Comparison of ENCODE assay signal across 10 cellular contexts in genomic region chr17:48998557-48999440, GRCh38. TPM values are rescaled to one million over a fixed set of nuclear protein-coding genes. Genes with fewer than 3 reads are reported as not detected.
DNase-seq lines count a peak whose midpoint lies in the region; ATAC-seq, FAIRE-seq and TF ChIP-seq lines count a peak whose summit lies in the region.
"Had no signal": no experiment of that assay in that cellular context is flagged by ENCODE, and none has a peak within 500 bp of the region (broad histone marks: within the 10 kb centered on the region; RNA-seq: fewer than 3 reads in every experiment).

No MANE protein-coding gene starts in this region.

- H3K79me2 ChIP-seq in GM23248 (ENCODE audit: insufficient read depth): peaks cover 59% of the 10 kb centered on the region

- TF ChIP-seq CTCF in A549 (IDR thresholded peaks at IDR 0.05) (no peak), pancreas (IDR thresholded peaks at IDR 0.05) (no peak)

- H3K27me3 ChIP-seq in GM23248 (replicated peaks; ENCODE audit: insufficient read depth): peaks cover 54% of the 10 kb centered on the region
- peaks cover 30 to 84% (median 47%) of the 10 kb centered on the region in 4 donors for H3K27me3 ChIP-seq in pancreas

- peak in 1 of 2 experiments; percentile 51 for DNase-seq in A549 (ENCODE audit: low read depth in 1 of 2, low spot score in 1 of 2)
- peak; percentile 13 for DNase-seq in GM23248
- peak; percentile 62 for DNase-seq in islet precursor cell
- no peak for DNase-seq in pancreas
- DNase-seq in SHP77 (lab: John Stamatoyannopoulos, UW): no peak
- DNase-seq in mucosa of gallbladder (ENCODE audit: low spot score): no peak
- DNase-seq: stimulated activated CD4-positive, alpha-beta T cell treated with anti-CD3 and anti-CD28 coated beads, Interleukin-4, amount 100 ng/mL, for 24 hours had no signal

- TF ChIP-seq POLR2A in A549 (IDR thresholded peaks at IDR 0.05; ENCODE audit: low read length): no peak

- CTCF ChIA-PET in A549 (lab: Yijun Ruan, JAX): interaction anchor here (0.9 to 30.3 kb wide), 13 partner anchors 12 to 120 kb away, joined by 3 to 639 read pairs (median 4); partner anchors contain the start of genes ATP5MC1, GIP and SNF8

- no peak for FAIRE-seq in A549 (lab: Jason Lieb, UNC)
- FAIRE-seq in pancreas (lab: Jason Lieb, UNC): no peak

- H3K27ac ChIP-seq in A549: peak overlapping the region; percentile 93 to 97
- peak overlapping the region; percentile 63; the same call in 1 of the 2 replicates for H3K27ac ChIP-seq in GM23248
- no peak overlapping the region for H3K27ac ChIP-seq in pancreas

- H3K9me2 ChIP-seq in GM23248 (ENCODE audit: insufficient read depth): no peaks in the 10 kb centered on the region

- peaks cover 3% of the 10 kb centered on the region for H3K36me3 Mint-ChIP-seq in activated naive CD8-positive, alpha-beta T cell

- H3K4me1 ChIP-seq in A549: peaks cover 42% of the 10 kb centered on the region
- 0 out of 2 replicates have a peak, but pooled peaks cover 12% of the 10 kb centered on the region for H3K4me1 ChIP-seq in GM23248 (ENCODE audit: insufficient read depth)
- no peaks in the 10 kb centered on the region for H3K4me1 ChIP-seq in pancreas

- TF ChIP-seq RAD21 in A549 (conservative IDR thresholded peaks at IDR 0.05 in 1 of 2, IDR thresholded peaks at IDR 0.05 in 1 of 2): peak; percentile 8 to 39; a peak in 2 of 5 replicates

- intact Hi-C loops in pancreas (cut with DNase I): no loop called here

- peak overlapping the region; percentile 61 for H3K27ac Mint-ChIP-seq in activated naive CD8-positive, alpha-beta T cell
- H3K27ac Mint-ChIP-seq: activated naive CD4-positive, alpha-beta T cell treated with anti-CD3 and anti-CD28 coated beads, Interleukin-2, amount 50 U/mL, for 72 hours had no signal

- H3K4me3 Mint-ChIP-seq in activated naive CD8-positive, alpha-beta T cell: peak overlapping the region; percentile 77

- H3K4me2 ChIP-seq in A549 (peak overlapping the region; percentile 90), GM23248 (ENCODE audit: unreplicated experiment) (peak overlapping the region; percentile 81)

- in situ Hi-C loops in GM23248 (cut with MboI): no loop called here

- H2AFZ ChIP-seq in GM23248: peak overlapping the region; percentile 70; the same call in 1 of the 2 replicates

- H3K9ac ChIP-seq in GM23248: peak overlapping the region; percentile 84

- H4K20me1 ChIP-seq in GM23248 (ENCODE audit: insufficient read depth): no peaks in the 10 kb centered on the region

- no peak for ATAC-seq in A549
- ATAC-seq in pancreas: no peak
- no peak for ATAC-seq in GM21381 (IDR thresholded peaks at IDR 0.05; ENCODE audit: unreplicated experiment)
- ATAC-seq: activated naive CD4-positive, alpha-beta T cell treated with anti-CD3 and anti-CD28 coated beads, Interleukin-2, amount 50 U/mL, for 72 hours had no signal

- H3K4me3 ChIP-seq in A549 (peak overlapping the region; percentile 60), GM23248 (peak overlapping the region; percentile 73), pancreas (no peak overlapping the region)

- POLR2A ChIA-PET in A549 (lab: Yijun Ruan, JAX): interaction anchor here (0.6 to 9.1 kb wide), 13 partner anchors 7 to 298 kb away, joined by 3 to 156 read pairs (median 4); partner anchors contain the start of gene SNF8

- no peaks in the 10 kb centered on the region for H3K36me3 ChIP-seq in GM23248 (ENCODE audit: low read depth)
- H3K36me3 ChIP-seq in pancreas: no peaks in the 10 kb centered on the region

- 2% methylated on average over 22 of the region's 30 CpGs for WGBS in A549 (ENCODE audit: missing lambda C conversion rate)
- WGBS in GM23248 (ENCODE audit: low coverage in 1 of 2, low lambda C conversion rate in 2 of 2, missing lambda C conversion rate in 2 of 2), 2 experiments: 17 to 28% methylated on average over 21 to 30 of the region's 30 CpGs
- 14 to 18% methylated on average over 29 to 30 of the region's 30 CpGs for WGBS in pancreas, 2 donors

- TF ChIP-seq EP300 in A549 (IDR thresholded peaks at IDR 0.05): no peak

- no peaks in the 10 kb centered on the region for H3K9me3 Mint-ChIP-seq in activated naive CD8-positive, alpha-beta T cell (ENCODE audit: low read depth)
- H3K9me3 Mint-ChIP-seq: activated naive CD4-positive, alpha-beta T cell treated with anti-CD3 and anti-CD28 coated beads, Interleukin-2, amount 50 U/mL, for 72 hours had no signal

- H3K9me3 ChIP-seq in A549 (no peaks in the 10 kb centered on the region), GM23248 (ENCODE audit: low read depth) (no peaks in the 10 kb centered on the region), pancreas (no peaks in the 10 kb centered on the region)

- H3K27me3 Mint-ChIP-seq in activated naive CD8-positive, alpha-beta T cell: peaks cover 47% of the 10 kb centered on the region

- H3F3A ChIP-seq in GM23248 (ENCODE audit: insufficient read depth): peaks cover 16% of the 10 kb centered on the region; the same call in 1 of the 2 replicates

- H3K4me1 Mint-ChIP-seq in activated naive CD8-positive, alpha-beta T cell (ENCODE audit: low read depth): peaks cover 29% of the 10 kb centered on the region

TF ChIP-seq in A549, 52 proteins besides CTCF, POLR2A, EP300 and RAD21:
- TF ChIP-seq SMC3 (IDR thresholded peaks at IDR 0.05) (0 out of 3 replicates have a peak, but pooled peaks have one; percentile 21), REST (IDR thresholded peaks at IDR 0.05) (no peak), JUN (IDR thresholded peaks at IDR 0.05) (peak in 1 of 2 experiments; percentile 30; a peak in 1 of 5 replicates), CHD2 (IDR thresholded peaks at IDR 0.05; ENCODE audit: low read length, partially characterized antibody) (peak; percentile 64), CEBPB (IDR thresholded peaks at IDR 0.05) (peak in 1 of 2 experiments; percentile 71; a peak in 2 of 4 replicates)
TF ChIP-seq in A549: peak in this region for 4.

RNA-seq across cellular contexts. Expression of gene IGF2BP1, which starts 1.6 kb away (rescaled TPM):
- polyA plus RNA-seq in A549 (2011; rRNA removed): 26.2 and 30.1 TPM in 2 replicates
- polyA plus RNA-seq in A549 (2012; cell fraction: cytosol; rRNA removed): 31.0 and 37.6 TPM in 2 replicates
- polyA plus RNA-seq in A549 (2012; cell fraction: nucleus; rRNA removed): 47.7 and 67.8 TPM in 2 replicates
- polyA plus RNA-seq in A549 (2017; fragmentation: RNase III; extraction: RNeasy Plus Mini Kit Qiagen cat#74134 plus additional on column Dnase treatment): 38.0 to 42.3 TPM (median 40.3 TPM) in 3 replicates
- polyA minus RNA-seq in A549 (2011; rRNA and poly(A)+ RNA removed): 56.3 and 83.5 TPM in 2 replicates
- 4.3 and 5.7 TPM in 2 replicates for total RNA-seq in GM23248 (2014; rRNA removed; shearing (Covaris generic))
- polyA plus RNA-seq in GM23248 (2016; fragmentation: Nextera tagmentation; extraction: Ambion mirVana): 5.6 and 8.1 TPM in 2 replicates
- 1 to 10 TPM in 1 of 6 donors, not detected in 5; 1.0 TPM for total RNA-seq in pancreas
- under 1 TPM in 1 of 2 donors, not detected in 1; under 0.01 TPM for polyA plus RNA-seq in pancreas
- total RNA-seq in mucosa of gallbladder: 1.1 TPM

RNA-seq across cellular contexts. Expression of gene GIP, which starts 30.4 kb away (rescaled TPM):
- polyA plus RNA-seq in A549 (2011; rRNA removed) (6.1 and 6.3 TPM in 2 replicates), A549 (2017; fragmentation: RNase III; extraction: RNeasy Plus Mini Kit Qiagen cat#74134 plus additional on column Dnase treatment) (3.5 to 5.2 TPM (median 5.2 TPM) in 3 replicates), GM23248 (2016; fragmentation: Nextera tagmentation; extraction: Ambion mirVana) (0.28 TPM in 1 of 2 replicates, not detected in the other), pancreas (not detected)
- 2.6 TPM in 2 replicates for polyA plus RNA-seq in A549 (2012; cell fraction: cytosol; rRNA removed)
- 0.31 and 0.61 TPM in 2 replicates for polyA plus RNA-seq in A549 (2012; cell fraction: nucleus; rRNA removed)
- polyA minus RNA-seq in A549 (2011; rRNA and poly(A)+ RNA removed): 3.6 and 6.1 TPM in 2 replicates
- total RNA-seq in GM23248 (2014; rRNA removed; shearing (Covaris generic)): not detected in 2 replicates
- total RNA-seq in pancreas (not detected), mucosa of gallbladder (not detected)
- total RNA-seq: activated naive CD4-positive, alpha-beta T cell treated with anti-CD3 and anti-CD28 coated beads, Interleukin-2, amount 50 U/mL, for 72 hours had no signal

RNA-seq across cellular contexts. Expression of gene SNF8, which starts 54.2 kb away (rescaled TPM):
- polyA plus RNA-seq in A549 (2011; rRNA removed) (187 and 209 TPM in 2 replicates), A549 (2017; fragmentation: RNase III; extraction: RNeasy Plus Mini Kit Qiagen cat#74134 plus additional on column Dnase treatment) (298 to 323 TPM (median 320 TPM) in 3 replicates), GM23248 (2016; fragmentation: Nextera tagmentation; extraction: Ambion mirVana) (176 and 179 TPM in 2 replicates), pancreas (10 to 100 TPM; 70.2 to 78.6 TPM)
- 368 and 375 TPM in 2 replicates for polyA plus RNA-seq in A549 (2012; cell fraction: cytosol; rRNA removed)
- 159 and 183 TPM in 2 replicates for polyA plus RNA-seq in A549 (2012; cell fraction: nucleus; rRNA removed)
- polyA minus RNA-seq in A549 (2011; rRNA and poly(A)+ RNA removed): 162 TPM in 2 replicates
- total RNA-seq in GM23248 (2014; rRNA removed; shearing (Covaris generic)): 81.6 and 94.9 TPM in 2 replicates
- total RNA-seq in pancreas (10 to 100 TPM; 34.9 to 52.2 (median 43.8) TPM), mucosa of gallbladder (90.2 TPM)

Comparison
In these comparisons a context has a peak if more than half of its experiments do, and no peak if none do; other contexts are left out.
1. DNase-seq: peak in GM23248 (single experiment) and islet precursor cell (single experiment); none in pancreas (0 of 6), SHP77 (0 of 2) and mucosa of gallbladder (single experiment).
2. H3K27ac ChIP-seq: peak in A549 (2 of 2) and GM23248 (single experiment); none in pancreas (0 of 4).
3. H3K4me3 ChIP-seq: peak in A549 (single experiment) and GM23248 (single experiment); none in pancreas (0 of 4).